ENCODE assay signal across 8 cellular contexts in genomic region chr22:23218867-23219251, GRCh38. TPM values are rescaled to one million over a fixed set of nuclear protein-coding genes. Genes with fewer than 3 reads are reported as not detected.
DNase-seq lines count a peak whose midpoint lies in the region; ATAC-seq and TF ChIP-seq lines count a peak whose summit lies in the region.

No MANE protein-coding gene starts in this region.

- peak; percentile 18; the same call in 1 of the 3 replicates for ATAC-seq in DND-41 (ENCODE audit: insufficient read depth, low read depth)
- ATAC-seq in activated naive CD4-positive, alpha-beta T cell treated with anti-CD3 and anti-CD28 coated beads, Interleukin-2, amount 50 U/mL, for 72 hours, result no peak
- ATAC-seq in GM18867 (IDR thresholded peaks at IDR 0.05; ENCODE audit: unreplicated experiment), result no peak
- no peak for ATAC-seq in GM19452 (IDR thresholded peaks at IDR 0.05; ENCODE audit: unreplicated experiment)
- no peak for ATAC-seq in HG02885 (IDR thresholded peaks at IDR 0.05; ENCODE audit: poor library complexity, unreplicated experiment)

- H3K27me3 ChIP-seq in DND-41 (ENCODE audit: insufficient read depth, low read length, poor library complexity), result no peaks in the 10 kb centered on the region

- peaks cover 3% of the 10 kb centered on the region; the same call in 1 of the 2 replicates for H3K36me3 ChIP-seq in DND-41 (ENCODE audit: insufficient read depth, low read length)

- peak overlapping the region; percentile 70 for H3K4me2 ChIP-seq in DND-41 (ENCODE audit: insufficient read depth, low read length)

- H3K9me3 ChIP-seq in DND-41 (ENCODE audit: insufficient read depth, low read length, severe bottlenecking), result no peaks in the 10 kb centered on the region

- peaks cover 92% of the 10 kb centered on the region for H3K79me2 ChIP-seq in DND-41 (ENCODE audit: insufficient read depth, low read length)

- H3K9me3 Mint-ChIP-seq in activated naive CD4-positive, alpha-beta T cell treated with anti-CD3 and anti-CD28 coated beads, Interleukin-2, amount 50 U/mL, for 72 hours, result no peaks in the 10 kb centered on the region

- peak overlapping the region in 1 of 2 experiments; percentile 51; a peak in 2 of 4 replicates for H3K4me3 ChIP-seq in DND-41 (ENCODE audit: low read depth in 1 of 2, low read length in 2 of 2)

- TF ChIP-seq CTCF in DND-41 (IDR thresholded peaks at IDR 0.05; ENCODE audit: borderline replicate concordance, extremely low read depth, low read length, poor library complexity, severe bottlenecking), result peak; percentile 8

- peaks cover 19% of the 10 kb centered on the region; the same call in 1 of the 2 replicates for H4K20me1 ChIP-seq in DND-41 (ENCODE audit: insufficient read depth, low read length)

- H3K4me1 ChIP-seq in DND-41 (ENCODE audit: insufficient read depth, low read length), result peaks cover 99% of the 10 kb centered on the region

- DNase-seq in DND-41 (peak; percentile 64), NCI-H1105 treated with DMSO at 0.1 percent for 48 hours (lab: John Stamatoyannopoulos, UW) (peak; percentile 54), kidney glomerular epithelial cell (lab: John Stamatoyannopoulos, UW) (peak; percentile 37)
- no peak for DNase-seq in activated naive CD4-positive, alpha-beta T cell treated with anti-CD3 and anti-CD28 coated beads, Interleukin-2, amount 50 U/mL, for 72 hours (ENCODE audit: low spot score in 2 of 2)

- no peak overlapping the region for H2AFZ ChIP-seq in DND-41 (ENCODE audit: low read depth, low read length)

- peak overlapping the region; percentile 93 for H3K27ac ChIP-seq in DND-41 (ENCODE audit: low read length)
- peak overlapping the region; percentile 57 for H3K27ac ChIP-seq in temporal lobe (ENCODE audit: low read depth, low read length)

- H3K36me3 Mint-ChIP-seq in activated naive CD4-positive, alpha-beta T cell treated with anti-CD3 and anti-CD28 coated beads, Interleukin-2, amount 50 U/mL, for 72 hours, result no peaks in the 10 kb centered on the region

- H3K9ac ChIP-seq in DND-41 (ENCODE audit: low read depth, low read length), result peak overlapping the region; percentile 62

- peak overlapping the region; percentile 87 to 95 for H3K27ac Mint-ChIP-seq in activated naive CD4-positive, alpha-beta T cell treated with anti-CD3 and anti-CD28 coated beads, Interleukin-2, amount 50 U/mL, for 72 hours

RNA-seq across cellular contexts. Expression of gene BCR, which starts 38.5 kb away (rescaled TPM):
- 10 to 100 TPM; 44.9 to 63.7 TPM for total RNA-seq in activated naive CD4-positive, alpha-beta T cell treated with anti-CD3 and anti-CD28 coated beads, Interleukin-2, amount 50 U/mL, for 72 hours
- total RNA-seq in temporal lobe, result 52.6 TPM

Comparison
In these comparisons a context has a peak if more than half of its experiments do, and no peak if none do; other contexts are left out.
1. DNase-seq: peak in DND-41 (single experiment), NCI-H1105 treated with DMSO at 0.1 percent for 48 hours (single experiment) and kidney glomerular epithelial cell (single experiment); none in activated naive CD4-positive, alpha-beta T cell treated with anti-CD3 and anti-CD28 coated beads, Interleukin-2, amount 50 U/mL, for 72 hours (0 of 2).